In the genomic region with DNA sequence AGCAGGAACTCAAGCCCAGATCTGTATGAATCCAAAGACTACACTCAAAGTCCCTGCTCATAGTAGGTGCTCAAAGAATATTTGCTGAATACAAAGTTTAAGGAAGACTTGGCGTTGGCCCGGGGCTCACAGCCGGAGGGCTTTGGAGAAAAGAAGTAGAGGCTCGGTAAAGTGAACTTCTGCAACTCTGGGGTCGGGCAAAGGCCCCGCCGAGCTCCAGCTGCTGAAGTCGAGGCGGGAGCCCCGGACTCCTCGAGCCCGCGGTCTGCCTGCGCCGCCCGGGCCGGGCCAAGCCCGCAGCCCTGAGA, we compare ENCODE assay signal across 7 cellular contexts. TPM values are rescaled to one million over a fixed set of nuclear protein-coding genes. Genes with fewer than 3 reads are reported as not detected.
DNase-seq lines count a peak whose midpoint lies in the region; ATAC-seq and TF ChIP-seq lines count a peak whose summit lies in the region.

No MANE protein-coding gene starts in this region.

- peak overlapping the region; percentile 97 for H3K18ac ChIP-seq in neuronal stem cell (ENCODE audit: low read length)

- H3K27me3 ChIP-seq in MM.1S (replicated peaks; ENCODE audit: insufficient read depth, low read length), result no peaks in the 10 kb centered on the region
- H3K27me3 ChIP-seq in endocrine pancreas (ENCODE audit: control insufficient read depth, insufficient read depth, low read length), result no peaks in the 10 kb centered on the region
- no peaks in the 10 kb centered on the region for H3K27me3 ChIP-seq in neuronal stem cell (ENCODE audit: control insufficient read depth in 3 of 3, insufficient read depth in 3 of 3, low read depth in 1 of 3, low read length in 3 of 3)

- H3K23ac ChIP-seq in neuronal stem cell (ENCODE audit: low read depth, low read length, poor library complexity), result peak overlapping the region; percentile 99

- peaks cover 16% of the 10 kb centered on the region for H3K4me1 ChIP-seq in MM.1S (ENCODE audit: low read length)
- H3K4me1 ChIP-seq in endocrine pancreas (ENCODE audit: control insufficient read depth, insufficient read depth, low read length), result peaks cover 4% of the 10 kb centered on the region
- peaks cover 8 to 10% of the 10 kb centered on the region in 2 donors for H3K4me1 ChIP-seq in neuronal stem cell (ENCODE audit: control insufficient read depth in 2 of 2, insufficient read depth in 1 of 2, low read depth in 1 of 2, low read length in 2 of 2)

- H2BK120ac ChIP-seq in neuronal stem cell (ENCODE audit: low read depth, low read length), result no peak overlapping the region

- peak overlapping the region; percentile 80 for H3K4me3 ChIP-seq in MM.1S (ENCODE audit: low read length)
- peak overlapping the region; percentile 92 for H3K4me3 ChIP-seq in endocrine pancreas (ENCODE audit: control insufficient read depth, insufficient read depth, low read length)
- H3K4me3 ChIP-seq in neuronal stem cell (ENCODE audit: low read length in 2 of 2), result peak overlapping the region; percentile 87 to 96

- H4K8ac ChIP-seq in neuronal stem cell (ENCODE audit: low read depth, low read length), result no peak overlapping the region

- peaks cover 59% of the 10 kb centered on the region for H3F3A ChIP-seq in MM.1S (ENCODE audit: insufficient read depth, low read length)

- peaks cover 72% of the 10 kb centered on the region for H3K79me2 ChIP-seq in MM.1S (ENCODE audit: low read length)

- no peaks in the 10 kb centered on the region for H4K20me1 ChIP-seq in MM.1S (ENCODE audit: insufficient read depth, low read length)

- H3K14ac ChIP-seq in neuronal stem cell (ENCODE audit: low read length), result no peak overlapping the region

- peak overlapping the region; percentile 55 for H2BK15ac ChIP-seq in neuronal stem cell (ENCODE audit: low read length)

- H3K4me2 ChIP-seq in MM.1S (ENCODE audit: low read depth, low read length) (peak overlapping the region; percentile 77), neuronal stem cell (ENCODE audit: insufficient read depth, low read length, poor library complexity, severe bottlenecking) (peak overlapping the region; percentile 91)

- no CpG with 5 or more reads among the region's 18 CpGs for WGBS in neuronal stem cell (ENCODE audit: extremely low coverage in 2 of 2, insufficient read length in 2 of 2, insufficient replicate concordance in 1 of 2), 2 donors

- no peak overlapping the region for H4K91ac ChIP-seq in neuronal stem cell (ENCODE audit: low read depth, low read length, poor library complexity)

- DNase-seq in MM.1S (no peak), neuronal stem cell (ENCODE audit: low spot score) (no peak), SKM-1 treated with dmso at 0.1 percent for 144 hours (lab: John Stamatoyannopoulos, UW; ENCODE audit: unreplicated experiment) (no peak), RPMI8226 (no peak)

- H3K9me3 ChIP-seq in MM.1S (replicated peaks; ENCODE audit: insufficient read depth, low read length) (no peaks in the 10 kb centered on the region), endocrine pancreas (ENCODE audit: control insufficient read depth, low read length) (no peaks in the 10 kb centered on the region), neuronal stem cell (replicated peaks in 1 of 2; ENCODE audit: control insufficient read depth in 2 of 2, insufficient read depth in 1 of 2, low read depth in 1 of 2, low read length in 2 of 2) (no peaks in the 10 kb centered on the region)

- H3K9me2 ChIP-seq in MM.1S (replicated peaks; ENCODE audit: insufficient read depth, low read length), result no peaks in the 10 kb centered on the region

- TF ChIP-seq CTCF in MM.1S (IDR thresholded peaks at IDR 0.05; ENCODE audit: low read length), result no peak

- H3K9ac ChIP-seq in MM.1S (ENCODE audit: low read length) (peak overlapping the region; percentile 83), endocrine pancreas (ENCODE audit: control insufficient read depth, insufficient read depth, low read length) (peak overlapping the region; percentile 88), neuronal stem cell (ENCODE audit: low read depth, low read length, poor library complexity) (peak overlapping the region; percentile 95)

- no peak overlapping the region for H2BK12ac ChIP-seq in neuronal stem cell (ENCODE audit: low read length)

- H3K36me3 ChIP-seq in MM.1S (replicated peaks; ENCODE audit: insufficient read depth, low read length), result peaks cover 2% of the 10 kb centered on the region; the same call in 1 of the 2 replicates
- H3K36me3 ChIP-seq in endocrine pancreas (ENCODE audit: control insufficient read depth, insufficient read depth, low read length), result peaks cover 7% of the 10 kb centered on the region
- H3K36me3 ChIP-seq in neuronal stem cell (replicated peaks in 1 of 2; ENCODE audit: control insufficient read depth in 2 of 2, insufficient read depth in 2 of 2, low read length in 2 of 2), result peaks cover 32 to 61% of the 10 kb centered on the region in 2 donors

- H2AFZ ChIP-seq in MM.1S (ENCODE audit: low read length) (no peak overlapping the region), neuronal stem cell (ENCODE audit: low read length) (peak overlapping the region; percentile 92)

- H3K79me1 ChIP-seq in neuronal stem cell (ENCODE audit: low read depth, low read length), result no peaks in the 10 kb centered on the region

- no peak overlapping the region for H2BK5ac ChIP-seq in neuronal stem cell (ENCODE audit: low read length)

- ATAC-seq in GM19455 (IDR thresholded peaks at IDR 0.05; ENCODE audit: unreplicated experiment), result peak; percentile 39
- no peak for ATAC-seq in GM21737 (IDR thresholded peaks at IDR 0.05; ENCODE audit: unreplicated experiment)

- H3K4ac ChIP-seq in neuronal stem cell (ENCODE audit: low read length), result peak overlapping the region; percentile 19

- H2AK5ac ChIP-seq in neuronal stem cell (ENCODE audit: low read depth, low read length), result peak overlapping the region; percentile 58

- H3K27ac ChIP-seq in MM.1S (ENCODE audit: low read length) (peak overlapping the region; percentile 89; the same call in 1 of the 2 replicates), neuronal stem cell (replicated peaks; ENCODE audit: low read length) (no peak overlapping the region)

RNA-seq across cellular contexts. Expression of gene GCN1, which starts 0.3 kb away (rescaled TPM):
- polyA plus RNA-seq in neuronal stem cell (2013, experiment 1 of 2), result 20.7 TPM
- polyA plus RNA-seq in neuronal stem cell (2013, experiment 2 of 2), result 19.8 TPM

RNA-seq across cellular contexts. Expression of gene RPLP0, which starts 6.7 kb away (rescaled TPM):
- polyA plus RNA-seq in neuronal stem cell (2013, experiment 1 of 2), result 4,689 TPM
- polyA plus RNA-seq in neuronal stem cell (2013, experiment 2 of 2), result 4,697 TPM
